In genomic region chr7:5282464-5283316, GRCh38 we compare ENCODE assay signal across 8 cellular contexts. TPM values are rescaled to one million over a fixed set of nuclear protein-coding genes. Genes with fewer than 3 reads are reported as not detected.
DNase-seq lines count a peak whose midpoint lies in the region; ATAC-seq, FAIRE-seq and TF ChIP-seq lines count a peak whose summit lies in the region.

Gene SLC29A4, plus strand, starts transcription at chr7:5282943. Its CDS starts 4,874 bp downstream, at chr7:5287817.

- intact Hi-C loops in prostate gland (cut with DNase I) = no loop called here

- FAIRE-seq in D721Med (lab: Jason Lieb, UNC) = no peak

- no peaks in the 10 kb centered on the region for H3K4me1 ChIP-seq in prostate gland (replicated peaks)

- peak; percentile 52 for ATAC-seq in GM21723 (IDR thresholded peaks at IDR 0.05; ENCODE audit: unreplicated experiment)
- ATAC-seq in WTC11 = no peak; the same call in 1 of the 2 replicates
- no peak for ATAC-seq in HG02623 (IDR thresholded peaks at IDR 0.05; ENCODE audit: unreplicated experiment)

- DNase-seq in AG04450 (ENCODE audit: low read depth, low spot score) (no peak), WTC11 (ENCODE audit: low spot score) (no peak), glutamatergic neuron (peak; percentile 68), prostate gland (ENCODE audit: low spot score) (peak; percentile 21), HFFc6 (no peak), D721Med (ENCODE audit: insufficient read length, low spot score) (no peak)

- TF ChIP-seq CTCF in AG04450 (IDR thresholded peaks at IDR 0.05; ENCODE audit: low read depth, low read length) = no peak
- no peak for TF ChIP-seq CTCF in WTC11 (IDR thresholded peaks at IDR 0.05)
- TF ChIP-seq CTCF in glutamatergic neuron (IDR thresholded peaks at IDR 0.05; ENCODE audit: partially characterized antibody, unreplicated experiment) = no peak
- no peak for TF ChIP-seq CTCF in prostate gland (IDR thresholded peaks at IDR 0.05)
- TF ChIP-seq CTCF in HFFc6 (IDR thresholded peaks at IDR 0.05) = no peak
- no peak for TF ChIP-seq CTCF in D721Med (IDR thresholded peaks at IDR 0.05; ENCODE audit: insufficient read depth, missing control alignments)

- H3K4me3 ChIP-seq in AG04450 (ENCODE audit: low read depth, low read length) (peak within 1 kb of the TSS; percentile 50), prostate gland (peak within 1 kb of the TSS; percentile 38 to 49)

- H3K27me3 Mint-ChIP-seq in WTC11 (ENCODE audit: low read depth) (peaks cover 19% of the 10 kb centered on the region), glutamatergic neuron (ENCODE audit: unreplicated experiment) (peaks cover 12% of the 10 kb centered on the region), HFFc6 (ENCODE audit: insufficient read depth) (peaks cover 8% of the 10 kb centered on the region)

- no peaks in the 10 kb centered on the region for H3K36me3 ChIP-seq in prostate gland

- 2% methylated on average over 41 of the region's 69 CpGs for WGBS in prostate gland

- H3K36me3 Mint-ChIP-seq in WTC11 (no peaks in the 10 kb centered on the region), glutamatergic neuron (ENCODE audit: unreplicated experiment) (no peaks in the 10 kb centered on the region), HFFc6 (ENCODE audit: low read depth) (no peaks in the 10 kb centered on the region)

- H3K27me3 ChIP-seq in AG04450 (ENCODE audit: control insufficient read depth, insufficient read depth, low read length) = no peaks in the 10 kb centered on the region
- no peaks in the 10 kb centered on the region for H3K27me3 ChIP-seq in prostate gland (replicated peaks; ENCODE audit: insufficient read depth)

- H3K27ac ChIP-seq in AG04450 (ENCODE audit: low read depth, low read length) = no peak within 1 kb of the TSS
- H3K27ac ChIP-seq in prostate gland = peak within 1 kb of the TSS in 1 of 2 donors; percentile 18

- H3K9me3 ChIP-seq in AG04450 (ENCODE audit: control insufficient read depth, insufficient read depth, low read length) (no peaks in the 10 kb centered on the region), prostate gland (no peaks in the 10 kb centered on the region)

- H3K4me3 Mint-ChIP-seq in WTC11 (peak within 1 kb of the TSS; percentile 52), glutamatergic neuron (ENCODE audit: unreplicated experiment) (no peak within 1 kb of the TSS), HFFc6 (no peak within 1 kb of the TSS)

- H3K27ac Mint-ChIP-seq in WTC11 = no peak within 1 kb of the TSS
- H3K27ac Mint-ChIP-seq in glutamatergic neuron (ENCODE audit: unreplicated experiment) = no peak within 1 kb of the TSS
- no peak within 1 kb of the TSS for H3K27ac Mint-ChIP-seq in HFFc6

- H3K4me1 Mint-ChIP-seq in WTC11 = 0 out of 2 replicates have a peak, but pooled peaks cover 2% of the 10 kb centered on the region
- no peaks in the 10 kb centered on the region for H3K4me1 Mint-ChIP-seq in glutamatergic neuron (ENCODE audit: low read depth, unreplicated experiment)
- 0 out of 2 replicates have a peak, but pooled peaks cover 4% of the 10 kb centered on the region for H3K4me1 Mint-ChIP-seq in HFFc6 (ENCODE audit: low read depth)

- POLR2A ChIA-PET in AG04450 (lab: Yijun Ruan, JAX) = no interaction called here
- POLR2A ChIA-PET in WTC11 (lab: Charles Lee) = no interaction called here

- CTCF ChIA-PET in AG04450 (lab: Charles Lee) = no interaction called here
- CTCF ChIA-PET in WTC11 (lab: Charles Lee) = interaction anchor here (1.4 kb wide), 1 partner anchor 42 kb away, joined by 12 read pairs; no protein-coding TSS in a partner anchor

- H3K9me3 Mint-ChIP-seq in WTC11 (no peaks in the 10 kb centered on the region), glutamatergic neuron (ENCODE audit: unreplicated experiment) (peaks cover 6% of the 10 kb centered on the region), HFFc6 (no peaks in the 10 kb centered on the region)

- TF ChIP-seq POLR2A in prostate gland (IDR thresholded peaks at IDR 0.05) = no peak

TF ChIP-seq in WTC11, 78 proteins besides CTCF, POLR2A, EP300 and RAD21:
- TF ChIP-seq ATF1 (CRISPR knock-in tag; IDR thresholded peaks at IDR 0.05) (no peak), ARID4B (CRISPR knock-in tag; IDR thresholded peaks at IDR 0.05; ENCODE audit: borderline replicate concordance) (no peak), USF2 (CRISPR knock-in tag; IDR thresholded peaks at IDR 0.05) (no peak), ZNF263 (CRISPR knock-in tag; IDR thresholded peaks at IDR 0.05; ENCODE audit: low read depth) (peak; percentile 54; the same call in 1 of the 2 replicates)
TF ChIP-seq in WTC11: peak in this region for 1.

RNA-seq across cellular contexts. Expression of gene SLC29A4, which starts in this region (rescaled TPM):
- 4.5 and 5.8 TPM in 2 replicates for polyA plus RNA-seq in AG04450 (2011; rRNA removed)
- 8.4 and 14.8 TPM in 2 replicates for polyA minus RNA-seq in AG04450 (2011; rRNA and poly(A)+ RNA removed)
- total RNA-seq in WTC11 (2021) (11.8 to 14.4 TPM (median 11.9 TPM) in 3 replicates), glutamatergic neuron (ENCODE audit: unreplicated experiment) (30.5 TPM), prostate gland (10 to 100 TPM; 11.6 to 13.5 TPM)
- 1 to 10 TPM in 2 of 6 experiments, under 1 TPM in 4; 0.62 to 2.1 (median 0.84) TPM for total RNA-seq in HFFc6 (2021; fragmentation: NEBNext Ultra II Directional; extraction: Animal tissue kit (Norgen Biotek cat#: 25700))

Comparison
In these comparisons a context has a peak if more than half of its experiments do, and no peak if none do; other contexts are left out.
1. DNase-seq: peak in glutamatergic neuron (single experiment) and prostate gland (single experiment); none in AG04450 (single experiment), WTC11 (single experiment), HFFc6 (single experiment) and D721Med (single experiment).